In the genomic region with DNA sequence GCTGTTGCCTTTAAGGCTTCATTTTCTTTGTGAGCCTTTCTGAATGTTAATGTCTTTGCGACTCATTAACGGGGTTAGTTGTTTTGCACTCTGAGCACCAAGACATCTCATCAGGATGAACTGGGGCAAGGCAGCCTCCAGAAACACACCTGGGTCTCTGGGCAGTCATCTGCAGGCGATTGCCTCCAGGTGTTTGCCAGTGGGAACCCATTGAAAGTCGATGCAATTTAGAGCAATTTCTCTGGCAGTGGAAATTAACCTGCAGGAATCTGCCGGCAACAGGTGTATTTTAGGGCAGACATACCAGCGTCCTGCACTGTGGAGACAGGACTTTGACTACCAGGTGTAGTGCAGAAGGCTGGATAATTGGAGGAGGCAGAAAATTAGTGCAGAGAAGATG, we compare ENCODE assay signal across 19 cellular contexts.
"Had no signal": no experiment of that assay in that cellular context is flagged by ENCODE, and none has a peak within 500 bp of the region (broad histone marks: within the 10 kb centered on the region; RNA-seq: fewer than 3 reads in every experiment).

No MANE protein-coding gene starts in this region.

- H3K4me1 ChIP-seq: right atrium auricular region, thyroid gland had no signal

- ATAC-seq: activated CD8-positive, alpha-beta memory T cell treated with anti-CD3 and anti-CD28 coated beads, Interleukin-2, amount 10 ng/mL, durations not matched to agents 7 days and 5 days; mucosa of descending colon had no signal

- H3K9me3 ChIP-seq: right atrium auricular region, thyroid gland had no signal

- H3K27me3 Mint-ChIP-seq: activated CD4-positive, alpha-beta memory T cell treated with anti-CD3 and anti-CD28 coated beads, Interleukin-2, amount 10 ng/mL, durations not matched to agents 7 days and 5 days; activated CD8-positive, alpha-beta memory T cell treated with anti-CD3 and anti-CD28 coated beads, Interleukin-2, amount 10 ng/mL, durations not matched to agents 7 days and 5 days; activated naive CD8-positive, alpha-beta T cell; naive B cell had no signal

- H3K27ac Mint-ChIP-seq: activated CD4-positive, alpha-beta memory T cell treated with anti-CD3 and anti-CD28 coated beads, Interleukin-2, amount 10 ng/mL, durations not matched to agents 7 days and 5 days; activated CD8-positive, alpha-beta memory T cell treated with anti-CD3 and anti-CD28 coated beads, Interleukin-2, amount 10 ng/mL, durations not matched to agents 7 days and 5 days; activated naive CD8-positive, alpha-beta T cell; immature natural killer cell; naive B cell had no signal

- FAIRE-seq: bronchial epithelial cell, frontal cortex, TTC549 had no signal

- H3K36me3 ChIP-seq: right atrium auricular region, thyroid gland had no signal

- H3K4me1 Mint-ChIP-seq: activated CD4-positive, alpha-beta memory T cell treated with anti-CD3 and anti-CD28 coated beads, Interleukin-2, amount 10 ng/mL, durations not matched to agents 7 days and 5 days; activated CD8-positive, alpha-beta memory T cell treated with anti-CD3 and anti-CD28 coated beads, Interleukin-2, amount 10 ng/mL, durations not matched to agents 7 days and 5 days; immature natural killer cell; naive B cell; neural crest cell had no signal

- DNase-seq: activated CD4-positive, alpha-beta memory T cell treated with anti-CD3 and anti-CD28 coated beads, Interleukin-2, amount 10 ng/mL, durations not matched to agents 7 days and 5 days; activated CD4-positive, alpha-beta T cell treated with anti-CD3 and anti-CD28 coated beads for 48 hours; activated CD8-positive, alpha-beta memory T cell treated with anti-CD3 and anti-CD28 coated beads, Interleukin-2, amount 10 ng/mL, durations not matched to agents 7 days and 5 days; cerebellar nuclear complex; cortex of kidney; hypothalamus; immature natural killer cell; mesenchymal stem cell; mucosa of descending colon; naive B cell; stimulated activated CD4-positive, alpha-beta T cell treated with anti-CD3 and anti-CD28 coated beads, Interleukin-2, amount 100 ng/mL, for 24 hours; stimulated activated naive CD4-positive, alpha-beta T cell treated with Interleukin-2 at 50 U/mL for 16 hours; thyroid gland had no signal

- H3K36me3 Mint-ChIP-seq: activated CD8-positive, alpha-beta memory T cell treated with anti-CD3 and anti-CD28 coated beads, Interleukin-2, amount 10 ng/mL, durations not matched to agents 7 days and 5 days; activated naive CD8-positive, alpha-beta T cell; naive B cell had no signal

- H3K27ac ChIP-seq: right atrium auricular region, thyroid gland had no signal

- H3K27me3 ChIP-seq: right atrium auricular region, thyroid gland had no signal

- H3K4me3 Mint-ChIP-seq: activated CD4-positive, alpha-beta memory T cell treated with anti-CD3 and anti-CD28 coated beads, Interleukin-2, amount 10 ng/mL, durations not matched to agents 7 days and 5 days; activated CD8-positive, alpha-beta memory T cell treated with anti-CD3 and anti-CD28 coated beads, Interleukin-2, amount 10 ng/mL, durations not matched to agents 7 days and 5 days; activated naive CD8-positive, alpha-beta T cell; immature natural killer cell; naive B cell; neural crest cell had no signal

- H3K4me3 ChIP-seq: mucosa of descending colon, right atrium auricular region, thyroid gland had no signal
